In genomic region chr17:60354223-60354622, GRCh38 we compare ENCODE assay signal across 15 cellular contexts. TPM values are rescaled to one million over a fixed set of nuclear protein-coding genes. Genes with fewer than 3 reads are reported as not detected.
A peak's percentile ranks its signal among the peaks of the same experiment; 100 is the strongest.
DNase-seq lines count a peak whose midpoint lies in the region; ATAC-seq and TF ChIP-seq lines count a peak whose summit lies in the region.
"Had no signal": no experiment of that assay in that cellular context is flagged by ENCODE, and none has a peak within 500 bp of the region (broad histone marks: within the 10 kb centered on the region; RNA-seq: fewer than 3 reads in every experiment).

No MANE protein-coding gene starts in this region.

- peak overlapping the region; percentile 37 for H3K27ac ChIP-seq in neutrophil
- H3K27ac ChIP-seq: KMS-11 had no signal

- no peak overlapping the region for H3K4me3 ChIP-seq in cardiac fibroblast (replicated peaks in 1 of 2; ENCODE audit: low read depth in 2 of 2, low read length in 2 of 2)
- no peak overlapping the region for H3K4me3 ChIP-seq in neutrophil (ENCODE audit: low read depth in 1 of 2, low read length in 1 of 2)

- H3K4me1 ChIP-seq in neutrophil (ENCODE audit: control insufficient read depth in 1 of 2, insufficient read depth in 1 of 2, low read depth in 1 of 2, low read length in 1 of 2), result peaks cover 51 to 53% of the 10 kb centered on the region in 2 experiments

- ATAC-seq in HG03378 (IDR thresholded peaks at IDR 0.05; ENCODE audit: unreplicated experiment), result no peak
- ATAC-seq: naive thymus-derived CD8-positive, alpha-beta T cell; Right ventricle myocardium inferior had no signal

- no peak for TF ChIP-seq CTCF in cardiac fibroblast (IDR thresholded peaks at IDR 0.05; ENCODE audit: low read depth, low read length)
- TF ChIP-seq CTCF in neutrophil (IDR thresholded peaks at IDR 0.05), result no peak

- H3K36me3 ChIP-seq in neutrophil, result no peaks in the 10 kb centered on the region

- no peaks in the 10 kb centered on the region for H3K27me3 ChIP-seq in neutrophil

- DNase-seq in EL (peak; percentile 82), M059J (ENCODE audit: low read depth) (peak; percentile 82), cardiac fibroblast (ENCODE audit: low read depth in 2 of 2) (peak; percentile 80 to 88), MV-4-11 (lab: John Stamatoyannopoulos, UW) (no peak), NCI-H510A treated with DMSO at 0.1 percent for 48 hours (lab: John Stamatoyannopoulos, UW) (no peak), DMS114 treated with DMSO at 0.1 percent for 48 hours (lab: John Stamatoyannopoulos, UW; ENCODE audit: unreplicated experiment) (no peak)
- DNase-seq: activated CD4-positive, alpha-beta T cell treated with anti-CD3 and anti-CD28 coated beads for 1 hour; DMS79; endodermal cell; naive thymus-derived CD8-positive, alpha-beta T cell; NCI-H345 had no signal

- H3K9me3 ChIP-seq in neutrophil, result no peaks in the 10 kb centered on the region

RNA-seq across cellular contexts. Expression of gene USP32, which starts 37.7 kb away (rescaled TPM):
- 24.5 and 31.4 TPM in 2 replicates for total RNA-seq in M059J (2014; rRNA removed; shearing (Covaris generic))

Comparison
In these comparisons a context has a peak if more than half of its experiments do, and no peak if none do; other contexts are left out.
1. DNase-seq: peak in EL (single experiment), M059J (single experiment) and cardiac fibroblast (2 of 2); none in MV-4-11 (single experiment), NCI-H510A treated with DMSO at 0.1 percent for 48 hours (single experiment) and DMS114 treated with DMSO at 0.1 percent for 48 hours (single experiment).